Comparison of ENCODE assay signal across 1 cellular context in the genomic region with DNA sequence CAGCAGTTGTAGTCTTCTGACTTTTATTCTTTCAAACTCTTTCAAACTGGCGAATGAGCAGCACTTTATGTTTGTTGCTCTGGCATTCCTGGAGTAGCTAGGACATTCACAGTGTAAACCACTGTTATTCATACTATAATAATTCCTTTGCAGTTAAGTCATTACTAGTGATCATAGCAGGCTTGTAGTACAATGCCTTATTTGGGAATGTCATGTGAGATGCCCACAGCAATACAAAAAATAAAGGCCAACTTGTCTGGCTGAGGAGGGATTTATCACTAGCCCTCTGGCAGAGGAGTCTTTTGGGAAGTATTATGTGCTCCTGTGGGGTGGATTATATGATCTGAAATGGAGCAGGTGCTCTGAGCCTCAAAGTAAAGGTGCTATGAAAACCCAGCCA.
A peak's percentile ranks its signal among the peaks of the same experiment; 100 is the strongest.
TF ChIP-seq lines count a peak whose summit lies in the region.

No MANE protein-coding gene starts in this region.

TF ChIP-seq in H1, 55 proteins besides CTCF, POLR2A, EP300 and RAD21:
- TF ChIP-seq SRF (IDR thresholded peaks at IDR 0.05; ENCODE audit: low read depth, low read length) = peak; percentile 94
- TF ChIP-seq POU5F1 (IDR thresholded peaks at IDR 0.05; ENCODE audit: low read depth, low read length) = no peak
- 0 out of 2 replicates have a peak, but pooled peaks have one; percentile 16 for TF ChIP-seq JUN (IDR thresholded peaks at IDR 0.05; ENCODE audit: low read depth, low read length)
